In genomic region chr17:46782250-46782953, GRCh38 we compare ENCODE assay signal across 10 cellular contexts. TPM values are rescaled to one million over a fixed set of nuclear protein-coding genes. Genes with fewer than 3 reads are reported as not detected.
DNase-seq lines count a peak whose midpoint lies in the region; ATAC-seq and TF ChIP-seq lines count a peak whose summit lies in the region.
"Had no signal": no experiment of that assay in that cellular context is flagged by ENCODE, and none has a peak within 500 bp of the region (broad histone marks: within the 10 kb centered on the region; RNA-seq: fewer than 3 reads in every experiment).

No MANE protein-coding gene starts in this region.

- intact Hi-C loops in IMR-90 (cut with micrococcal nuclease) (no loop called here), lower lobe of right lung (cut with DNase I) (no loop called here)

- no peak overlapping the region; the same call in 1 of the 2 replicates for H4K91ac ChIP-seq in IMR-90 (ENCODE audit: insufficient read depth, low read depth, low read length)

- H3K9me3 ChIP-seq in IMR-90 (ENCODE audit: control insufficient read depth, insufficient read depth, low read length) (no peaks in the 10 kb centered on the region), lower lobe of right lung (no peaks in the 10 kb centered on the region)
- H3K9me3 ChIP-seq: neutrophil had no signal

- no peak overlapping the region for H3K4ac ChIP-seq in IMR-90 (ENCODE audit: low read depth, low read length)

- H3K4me2 ChIP-seq in IMR-90 (ENCODE audit: low read depth, low read length), result no peak overlapping the region

- no peak overlapping the region for H2BK5ac ChIP-seq in IMR-90 (ENCODE audit: low read depth, low read length, poor library complexity, severe bottlenecking)

- H2BK120ac ChIP-seq in IMR-90 (ENCODE audit: low read depth, low read length), result no peak overlapping the region

- no peak for TF ChIP-seq POLR2A in IMR-90 (IDR thresholded peaks at IDR 0.05; ENCODE audit: low read depth, low read length)

- no peak overlapping the region for H3K23ac ChIP-seq in IMR-90 (ENCODE audit: low read depth, low read length)

- dilution Hi-C loops in IMR-90 (cut with HindIII; ENCODE audit: low sequenced_read_pairs, unreplicated experiment), result no loop called here

- H2AFZ ChIP-seq in IMR-90 (replicated peaks; ENCODE audit: low read length, poor library complexity), result peak overlapping the region; percentile 77

- H3K18ac ChIP-seq in IMR-90 (ENCODE audit: low read depth, low read length), result no peak overlapping the region

- no peak overlapping the region for H4K5ac ChIP-seq in IMR-90 (ENCODE audit: low read depth, low read length)

- H3K4me1 ChIP-seq in IMR-90 (ENCODE audit: control insufficient read depth, insufficient read depth, low read length), result no peaks in the 10 kb centered on the region
- H3K4me1 ChIP-seq in lower lobe of right lung, result no peaks in the 10 kb centered on the region

- peak overlapping the region; percentile 18 for H2AK9ac ChIP-seq in IMR-90 (replicated peaks; ENCODE audit: low read depth, low read length, poor library complexity)

- H2BK20ac ChIP-seq in IMR-90 (ENCODE audit: low read depth, low read length), result peak overlapping the region; percentile 68

- ATAC-seq in IMR-90 (ENCODE audit: low read depth) (peak; percentile 77), lower lobe of right lung (peak; percentile 86 to 88), GM19351 (IDR thresholded peaks at IDR 0.05; ENCODE audit: unreplicated experiment) (no peak), GM18867 (IDR thresholded peaks at IDR 0.05; ENCODE audit: unreplicated experiment) (no peak)

- POLR2A ChIA-PET in IMR-90 (lab: Charles Lee; ENCODE audit: unreplicated experiment), result no interaction called here

- no peak overlapping the region for H4K8ac ChIP-seq in IMR-90 (ENCODE audit: low read depth in 2 of 2, low read length in 2 of 2)

- H3K56ac ChIP-seq in IMR-90 (ENCODE audit: extremely low read depth, insufficient read depth, low read length), result no peak overlapping the region

- BruUV-seq in IMR-90 (replicated peaks; lab: Mats Ljungman, UMichigan), result no TSS peak

- no peaks in the 10 kb centered on the region for H3K9me1 ChIP-seq in IMR-90 (ENCODE audit: insufficient read depth, low read length)

- CTCF ChIA-PET in IMR-90 (lab: Yijun Ruan, JAX), result no interaction called here

- no peaks in the 10 kb centered on the region for H4K20me1 ChIP-seq in IMR-90 (ENCODE audit: insufficient read depth, low read length)

- in situ Hi-C loops in IMR-90 (cut with MboI; ENCODE audit: low sequenced_read_pairs), result no loop called here

- H3K9ac ChIP-seq in IMR-90 (ENCODE audit: low read depth, low read length), result no peak overlapping the region

- H2BK15ac ChIP-seq in IMR-90 (ENCODE audit: low read depth, low read length), result no peak overlapping the region

- H3K14ac ChIP-seq in IMR-90 (replicated peaks; ENCODE audit: low read depth, low read length), result no peak overlapping the region

- H3K27me3 ChIP-seq in IMR-90 (ENCODE audit: control insufficient read depth, insufficient read depth, low read length) (peaks cover 18% of the 10 kb centered on the region), lower lobe of right lung (ENCODE audit: low read depth) (no peaks in the 10 kb centered on the region)

- H3K36me3 ChIP-seq in IMR-90 (ENCODE audit: control insufficient read depth, insufficient read depth, low read length), result no peaks in the 10 kb centered on the region
- H3K36me3 ChIP-seq in lower lobe of right lung, result no peaks in the 10 kb centered on the region
- H3K36me3 ChIP-seq: neutrophil had no signal

- H2AK5ac ChIP-seq in IMR-90 (ENCODE audit: low read depth, low read length), result peak overlapping the region; percentile 21; the same call in 1 of the 2 replicates

- H3K27ac ChIP-seq in IMR-90 (ENCODE audit: insufficient read depth, low read length) (no peak overlapping the region), lower lobe of right lung (no peak overlapping the region)
- H3K27ac ChIP-seq: neutrophil had no signal

- TF ChIP-seq RAD21 in IMR-90 (IDR thresholded peaks at IDR 0.05; ENCODE audit: low read length), result peak; percentile 74

- DNase-seq in ELF-1 (ENCODE audit: low read depth, low spot score) (peak; percentile 57), IMR-90 (no peak), astrocyte of the hippocampus (ENCODE audit: low read depth, low spot score) (peak; percentile 61), lower lobe of right lung (peak; percentile 70), SKM-1 (lab: John Stamatoyannopoulos, UW; ENCODE audit: unreplicated experiment) (no peak), SKM-1 treated with dmso at 0.1 percent for 144 hours (lab: John Stamatoyannopoulos, UW; ENCODE audit: unreplicated experiment) (no peak)

- H3K79me1 ChIP-seq in IMR-90 (ENCODE audit: low read depth in 1 of 2, low read length in 2 of 2), result no peaks in the 10 kb centered on the region

- H3K4me3 ChIP-seq in IMR-90 (ENCODE audit: insufficient read depth, low read depth, low read length), result no peak overlapping the region
- H3K4me3 ChIP-seq in lower lobe of right lung, result no peak overlapping the region

- TF ChIP-seq CTCF in IMR-90 (conservative IDR thresholded peaks at IDR 0.05; ENCODE audit: low read depth, low read length), result peak; percentile 55
- peak; percentile 57 for TF ChIP-seq CTCF in lower lobe of right lung (IDR thresholded peaks at IDR 0.05)

- 100% methylated on average over 1 of the region's 9 CpGs; no CpG with 5 or more reads in 1 of the 2 experiments for WGBS in IMR-90 (ENCODE audit: extremely low coverage in 2 of 2, insufficient read length in 1 of 2), 2 experiments

TF ChIP-seq in IMR-90, 13 proteins besides CTCF, POLR2A, EP300 and RAD21:
- no peak for TF ChIP-seq CEBPB (IDR thresholded peaks at IDR 0.05; ENCODE audit: low read depth, low read length)
- TF ChIP-seq MXI1 (IDR thresholded peaks at IDR 0.05; ENCODE audit: borderline replicate concordance, low read depth, low read length), result no peak
- peak; percentile 65 for TF ChIP-seq MAZ (IDR thresholded peaks at IDR 0.05; ENCODE audit: borderline replicate concordance, low read depth, low read length)
- no peak for TF ChIP-seq RCOR1 (IDR thresholded peaks at IDR 0.05; ENCODE audit: insufficient replicate concordance, low read length)
- TF ChIP-seq FOS (IDR thresholded peaks at IDR 0.05; ENCODE audit: low read depth, low read length), result no peak
- TF ChIP-seq NFE2L2 (IDR thresholded peaks at IDR 0.05; ENCODE audit: low read depth, low read length), result no peak
- TF ChIP-seq SMC3 (IDR thresholded peaks at IDR 0.05; ENCODE audit: low read depth, low read length), result peak; percentile 75
TF ChIP-seq in IMR-90: peak in this region for 2.

RNA-seq across cellular contexts. Expression of gene WNT3, which starts 36.1 kb away (rescaled TPM):
- total RNA-seq in IMR-90 (2012; rRNA removed), result 0.56 and 0.72 TPM in 2 replicates
- polyA plus RNA-seq in IMR-90 (2012; rRNA removed), result 0.99 and 1.0 TPM in 2 replicates
- polyA plus RNA-seq in IMR-90 (2012; cell fraction: cytosol; rRNA removed), result 0.58 and 0.71 TPM in 2 replicates
- 3.1 and 4.9 TPM in 2 replicates for polyA plus RNA-seq in IMR-90 (2012; cell fraction: nucleus; rRNA removed; ENCODE audit: low replicate concordance)
- total RNA-seq in lower lobe of right lung, result 2.2 TPM
- total RNA-seq: T-helper 2 cell treated with Interferon-gamma antibody and Interleukin-4, amounts not matched to agents 100 ng/mL and 5 ng/mL, for 36 hours had no signal

Comparison
In these comparisons a context has a peak if more than half of its experiments do, and no peak if none do; other contexts are left out.
1. DNase-seq: peak in ELF-1 (single experiment), astrocyte of the hippocampus (single experiment) and lower lobe of right lung (single experiment); none in IMR-90 (single experiment), SKM-1 (single experiment) and SKM-1 treated with dmso at 0.1 percent for 144 hours (single experiment).
2. ATAC-seq: peak in IMR-90 (single experiment) and lower lobe of right lung (2 of 2); none in GM19351 (single experiment) and GM18867 (single experiment).